24 cellular contexts compared by ENCODE assay signal in the genomic region with DNA sequence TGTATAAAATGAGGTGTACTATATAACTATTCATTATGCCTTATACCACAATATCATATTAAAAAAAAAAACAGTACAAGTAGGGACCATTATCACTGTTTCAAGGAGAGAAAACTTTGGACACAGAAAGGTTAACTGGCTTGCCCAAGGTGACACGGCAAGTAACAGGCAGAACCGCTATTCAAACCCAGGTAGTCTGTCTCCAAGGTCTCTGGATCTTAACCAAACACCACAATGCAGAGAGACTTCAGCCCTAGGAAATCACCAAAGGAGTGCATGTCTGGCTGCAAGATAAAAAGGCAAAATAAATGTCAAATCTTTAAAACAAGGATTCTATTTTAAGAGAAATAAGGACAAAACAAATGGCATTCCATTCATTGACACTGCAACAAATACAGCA.
"Had no signal": no experiment of that assay in that cellular context is flagged by ENCODE, and none has a peak within 500 bp of the region (broad histone marks: within the 10 kb centered on the region; RNA-seq: fewer than 3 reads in every experiment).

No MANE protein-coding gene starts in this region.

- H3K4me1 Mint-ChIP-seq: stimulated activated effector memory CD8-positive, alpha-beta T cell treated with anti-CD3 and anti-CD28 coated beads, Interleukin-12 subunit alpha, Interleukin-12 subunit beta, amount 100 ng/mL, for 72 hours; stimulated activated memory B cell treated with anti-CD40 and anti-IgM and Interleukin-4, amounts not matched to agents 10 μg/mL and 1 μg/mL and 100 μg/mL, for 72 hours; stimulated activated naive B cell treated with anti-CD40 and anti-IgM and Interleukin-4, amounts not matched to agents 10 μg/mL and 1 μg/mL and 100 μg/mL, for 72 hours; stimulated activated naive CD8-positive, alpha-beta T cell treated with anti-CD3 and anti-CD28 coated beads, Interleukin-15, amount 100 ng/mL, for 72 hours had no signal

- H3K27me3 Mint-ChIP-seq: stimulated activated memory B cell treated with anti-CD40 and anti-IgM and Interleukin-4, amounts not matched to agents 10 μg/mL and 1 μg/mL and 100 μg/mL, for 72 hours; stimulated activated naive B cell treated with anti-CD40 and anti-IgM and Interleukin-4, amounts not matched to agents 10 μg/mL and 1 μg/mL and 100 μg/mL, for 72 hours; stimulated activated naive CD8-positive, alpha-beta T cell treated with anti-CD3 and anti-CD28 coated beads, Interleukin-15, amount 100 ng/mL, for 72 hours; stimulated activated naive CD8-positive, alpha-beta T cell treated with anti-CD3 and anti-CD28 coated beads, Interleukin-15, Interleukin-2, amounts not matched to agents 100 ng/mL and 50 ng/mL, for 24 hours; type B pancreatic cell had no signal

- DNase-seq: stimulated activated CD4-positive, alpha-beta T cell treated with anti-CD3 and anti-CD28 coated beads, Interleukin-2, amount 100 ng/mL, for 48 hours; stimulated activated CD4-positive, alpha-beta T cell treated with anti-CD3 and anti-CD28 coated beads, Interleukin-4, amount 100 ng/mL, for 1 hour; stimulated activated CD4-positive, alpha-beta T cell treated with anti-CD3 and anti-CD28 coated beads, Interleukin-4, amount 100 ng/mL, for 24 hours; stimulated activated CD4-positive, alpha-beta T cell treated with anti-CD3 and anti-CD28 coated beads, Interleukin-4, amount 100 ng/mL, for 4 hours; stimulated activated CD8-positive, alpha-beta memory T cell treated with anti-CD3 and anti-CD28 coated beads, Interleukin-4, amount 100 ng/mL, for 48 hours; stimulated activated naive B cell treated with anti-CD40 and anti-IgM and Interleukin-4, amounts not matched to agents 10 μg/mL and 1 μg/mL and 100 μg/mL, for 72 hours; stimulated activated naive CD4-positive, alpha-beta T cell; stimulated activated naive CD4-positive, alpha-beta T cell treated with Interleukin-2 at 50 U/mL for 16 hours; stimulated activated naive CD8-positive, alpha-beta T cell treated with anti-CD3 and anti-CD28 coated beads, Interleukin-15, amount 100 ng/mL, for 72 hours; stimulated activated naive CD8-positive, alpha-beta T cell treated with anti-CD3 and anti-CD28 coated beads, Interleukin-15, Interleukin-2, amounts not matched to agents 100 U/mL and 50 U/mL, for 24 hours; stomach; substantia nigra; testis; thyroid gland; tibial artery; transverse colon; trophoblast cell; upper lobe of left lung; upper lobe of right lung; uterus had no signal

- H3K27ac Mint-ChIP-seq: stimulated activated effector memory CD8-positive, alpha-beta T cell treated with anti-CD3 and anti-CD28 coated beads, Interleukin-12 subunit alpha, Interleukin-12 subunit beta, amount 100 ng/mL, for 72 hours; stimulated activated memory B cell treated with anti-CD40 and anti-IgM and Interleukin-4, amounts not matched to agents 10 μg/mL and 1 μg/mL and 100 μg/mL, for 72 hours; stimulated activated naive B cell treated with anti-CD40 and anti-IgM and Interleukin-4, amounts not matched to agents 10 μg/mL and 1 μg/mL and 100 μg/mL, for 72 hours; stimulated activated naive CD8-positive, alpha-beta T cell treated with anti-CD3 and anti-CD28 coated beads, Interleukin-15, amount 100 ng/mL, for 72 hours; stimulated activated naive CD8-positive, alpha-beta T cell treated with anti-CD3 and anti-CD28 coated beads, Interleukin-15, Interleukin-2, amounts not matched to agents 100 ng/mL and 50 ng/mL, for 24 hours; type B pancreatic cell had no signal

- H3K4me3 Mint-ChIP-seq: stimulated activated effector memory CD8-positive, alpha-beta T cell treated with anti-CD3 and anti-CD28 coated beads, Interleukin-12 subunit alpha, Interleukin-12 subunit beta, amount 100 ng/mL, for 72 hours; stimulated activated memory B cell treated with anti-CD40 and anti-IgM and Interleukin-4, amounts not matched to agents 10 μg/mL and 1 μg/mL and 100 μg/mL, for 72 hours; stimulated activated naive B cell treated with anti-CD40 and anti-IgM and Interleukin-4, amounts not matched to agents 10 μg/mL and 1 μg/mL and 100 μg/mL, for 72 hours; stimulated activated naive CD8-positive, alpha-beta T cell treated with anti-CD3 and anti-CD28 coated beads, Interleukin-15, amount 100 ng/mL, for 72 hours; stimulated activated naive CD8-positive, alpha-beta T cell treated with anti-CD3 and anti-CD28 coated beads, Interleukin-15, Interleukin-2, amounts not matched to agents 100 ng/mL and 50 ng/mL, for 24 hours; type B pancreatic cell had no signal

- H3K9me3 Mint-ChIP-seq: stimulated activated naive CD8-positive, alpha-beta T cell treated with anti-CD3 and anti-CD28 coated beads, Interleukin-15, amount 100 ng/mL, for 72 hours; type B pancreatic cell had no signal

- ATAC-seq: stimulated activated effector memory CD8-positive, alpha-beta T cell treated with anti-CD3 and anti-CD28 coated beads, Interleukin-12 subunit alpha, Interleukin-12 subunit beta, amount 100 ng/mL, for 72 hours; stimulated activated memory B cell treated with anti-CD40 and anti-IgM and Interleukin-4, amounts not matched to agents 10 μg/mL and 1 μg/mL and 100 μg/mL, for 72 hours; stimulated activated naive B cell treated with anti-CD40 and anti-IgM and Interleukin-4, amounts not matched to agents 10 μg/mL and 1 μg/mL and 100 μg/mL, for 72 hours; stimulated activated naive CD8-positive, alpha-beta T cell treated with anti-CD3 and anti-CD28 coated beads, Interleukin-15, amount 100 ng/mL, for 72 hours; stimulated activated naive CD8-positive, alpha-beta T cell treated with anti-CD3 and anti-CD28 coated beads, Interleukin-15, Interleukin-2, amounts not matched to agents 100 U/mL and 50 U/mL, for 24 hours; upper lobe of right lung had no signal

- H3K36me3 Mint-ChIP-seq: stimulated activated effector memory CD8-positive, alpha-beta T cell treated with anti-CD3 and anti-CD28 coated beads, Interleukin-12 subunit alpha, Interleukin-12 subunit beta, amount 100 ng/mL, for 72 hours; stimulated activated memory B cell treated with anti-CD40 and anti-IgM and Interleukin-4, amounts not matched to agents 10 μg/mL and 1 μg/mL and 100 μg/mL, for 72 hours; stimulated activated naive B cell treated with anti-CD40 and anti-IgM and Interleukin-4, amounts not matched to agents 10 μg/mL and 1 μg/mL and 100 μg/mL, for 72 hours; type B pancreatic cell had no signal
